ENCODE assay signal across 20 cellular contexts in the genomic region with DNA sequence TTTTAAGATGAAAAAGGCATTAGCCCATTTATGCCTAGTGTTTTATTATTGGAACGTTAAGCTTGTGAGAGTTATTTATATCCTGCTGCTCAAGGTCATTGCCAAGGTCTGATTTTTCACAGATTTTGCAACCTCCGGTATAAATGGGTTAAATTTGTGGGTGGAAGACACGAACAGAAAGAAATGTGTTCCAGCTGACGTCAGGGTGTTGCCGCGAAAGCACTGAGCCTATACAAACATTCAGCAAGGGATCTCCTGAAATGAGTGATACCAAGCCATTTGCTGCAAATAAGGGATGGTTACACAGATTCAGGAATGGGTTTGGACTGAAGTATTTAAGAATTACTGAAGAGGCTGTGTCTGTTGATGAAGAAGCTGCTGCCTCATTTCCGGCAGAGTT. TPM values are rescaled to one million over a fixed set of nuclear protein-coding genes. Genes with fewer than 3 reads are reported as not detected.
DNase-seq lines count a peak whose midpoint lies in the region; ATAC-seq lines count a peak whose summit lies in the region.
"Had no signal": no experiment of that assay in that cellular context is flagged by ENCODE, and none has a peak within 500 bp of the region (broad histone marks: within the 10 kb centered on the region; RNA-seq: fewer than 3 reads in every experiment).

No MANE protein-coding gene starts in this region.

- no peak overlapping the region for H3K4me3 ChIP-seq in SK-N-MC
- no peak overlapping the region for H3K4me3 ChIP-seq in skeletal muscle satellite cell (ENCODE audit: low read length)
- H3K4me3 ChIP-seq: thoracic aorta had no signal

- H3K4me2 ChIP-seq in skeletal muscle satellite cell (ENCODE audit: low read length), result peak overlapping the region; percentile 17

- peak overlapping the region in 3 of 10 donors; percentile 7 to 43 (median 9) for H3K27ac Mint-ChIP-seq in naive thymus-derived CD8-positive, alpha-beta T cell
- H3K27ac Mint-ChIP-seq: activated CD8-positive, alpha-beta memory T cell treated with anti-CD3 and anti-CD28 coated beads, Interleukin-2, amount 10 ng/mL, durations not matched to agents 7 days and 5 days; CD14-positive monocyte had no signal

- no peak for ATAC-seq in naive thymus-derived CD8-positive, alpha-beta T cell
- ATAC-seq: activated CD8-positive, alpha-beta memory T cell treated with anti-CD3 and anti-CD28 coated beads, Interleukin-2, amount 10 ng/mL, durations not matched to agents 7 days and 5 days; esophagus mucosa; sciatic nerve had no signal

- H3K9me3 ChIP-seq in SK-N-MC (ENCODE audit: low read depth, low read length) (no peaks in the 10 kb centered on the region), skeletal muscle satellite cell (replicated peaks; ENCODE audit: low read length) (no peaks in the 10 kb centered on the region)
- H3K9me3 ChIP-seq: thoracic aorta had no signal

- H3K4me3 Mint-ChIP-seq in naive thymus-derived CD8-positive, alpha-beta T cell, result no peak overlapping the region
- H3K4me3 Mint-ChIP-seq: activated CD8-positive, alpha-beta memory T cell treated with anti-CD3 and anti-CD28 coated beads, Interleukin-2, amount 10 ng/mL, durations not matched to agents 7 days and 5 days; brain; CD14-positive monocyte had no signal

- H3K27me3 ChIP-seq in skeletal muscle satellite cell (ENCODE audit: control insufficient read depth, insufficient read depth, low read length), result no peaks in the 10 kb centered on the region

- no peak overlapping the region for H3K9ac ChIP-seq in SK-N-MC (ENCODE audit: insufficient read length)
- no peak overlapping the region for H3K9ac ChIP-seq in skeletal muscle satellite cell (ENCODE audit: low read depth, low read length)

- peaks cover 13% of the 10 kb centered on the region for H3K4me1 ChIP-seq in skeletal muscle satellite cell (ENCODE audit: control insufficient read depth, insufficient read depth, low read length)

- peaks cover 0 to 7% (median 4%) of the 10 kb centered on the region in 4 donors for H3K4me1 Mint-ChIP-seq in naive thymus-derived CD8-positive, alpha-beta T cell
- H3K4me1 Mint-ChIP-seq: CD14-positive monocyte had no signal

- POLR2A ChIA-PET in naive thymus-derived CD8-positive, alpha-beta T cell (lab: Charles Lee), result no interaction called here

- H3K36me3 Mint-ChIP-seq in naive thymus-derived CD8-positive, alpha-beta T cell, result peaks cover 0 to 42% (median 12%) of the 10 kb centered on the region in 3 donors

- peak overlapping the region; percentile 28; the same call in 1 of the 2 replicates for H3K27ac ChIP-seq in SK-N-MC

- DNase-seq in EH (ENCODE audit: low read depth), result peak; percentile 60
- no peak for DNase-seq in SK-N-MC (ENCODE audit: low read depth, low spot score)
- DNase-seq in fibroblast of peridontal ligament (ENCODE audit: extremely low read depth), result peak; percentile 57
- no peak for DNase-seq in iPS-NIHi11 (ENCODE audit: low spot score)
- no peak for DNase-seq in cortex of kidney (lab: John Stamatoyannopoulos, UW)
- no peak for DNase-seq in naive thymus-derived CD8-positive, alpha-beta T cell
- DNase-seq: activated CD4-positive, CD25-positive, alpha-beta regulatory T cell; activated CD8-positive, alpha-beta memory T cell treated with anti-CD3 and anti-CD28 coated beads, Interleukin-2, amount 10 ng/mL, durations not matched to agents 7 days and 5 days; activated naive CD4-positive, alpha-beta T cell; NCI-H1436; NCI-H226; stimulated activated CD4-positive, alpha-beta T cell treated with anti-CD3 and anti-CD28 coated beads, Interleukin-4, amount 100 ng/mL, for 1 hour; stimulated activated CD8-positive, alpha-beta memory T cell treated with anti-CD3 and anti-CD28 coated beads, Interleukin-4, amount 100 ng/mL, for 48 hours; T-helper 2 cell had no signal

- no peaks in the 10 kb centered on the region for H3K9me3 Mint-ChIP-seq in naive thymus-derived CD8-positive, alpha-beta T cell
- H3K9me3 Mint-ChIP-seq: brain, CD14-positive monocyte had no signal

- H3K36me3 ChIP-seq in SK-N-MC (ENCODE audit: insufficient read depth, low read length), result peaks cover 20% of the 10 kb centered on the region
- H3K36me3 ChIP-seq in skeletal muscle satellite cell (ENCODE audit: insufficient read depth, low read length), result peaks cover 31% of the 10 kb centered on the region

- no peaks in the 10 kb centered on the region for H3K27me3 Mint-ChIP-seq in naive thymus-derived CD8-positive, alpha-beta T cell
- H3K27me3 Mint-ChIP-seq: activated CD8-positive, alpha-beta memory T cell treated with anti-CD3 and anti-CD28 coated beads, Interleukin-2, amount 10 ng/mL, durations not matched to agents 7 days and 5 days had no signal

RNA-seq across cellular contexts. Expression of a gene that starts 32.2 kb away (rescaled TPM):
- 61.4 and 69.0 TPM in 2 replicates for total RNA-seq in skeletal muscle satellite cell (2012; rRNA removed)
- 10 to 100 TPM; 41.2 to 44.1 TPM for total RNA-seq in naive thymus-derived CD8-positive, alpha-beta T cell
- polyA plus RNA-seq in naive thymus-derived CD8-positive, alpha-beta T cell, result 10 to 100 TPM; 15.9 to 18.6 (median 18.0) TPM

RNA-seq across cellular contexts. Expression of a gene that starts 32.5 kb away (rescaled TPM):
- total RNA-seq in skeletal muscle satellite cell (2012; rRNA removed), result 8.1 and 13.9 TPM in 2 replicates
- 10 to 100 TPM in 1 of 2 experiments, 1 to 10 TPM in 1; 7.5 to 10.2 TPM for total RNA-seq in naive thymus-derived CD8-positive, alpha-beta T cell
- 1 to 10 TPM in 2 of 3 donors, under 1 TPM in 1; 0.93 to 3.8 (median 3.3) TPM for polyA plus RNA-seq in naive thymus-derived CD8-positive, alpha-beta T cell

Comparison
In these comparisons a context has a peak if more than half of its experiments do, and no peak if none do; other contexts are left out.
1. DNase-seq: peak in EH (single experiment) and fibroblast of peridontal ligament (single experiment); none in SK-N-MC (single experiment), iPS-NIHi11 (single experiment), cortex of kidney (single experiment) and naive thymus-derived CD8-positive, alpha-beta T cell (0 of 10).